In genomic region chr12:76266797-76267196, GRCh38 we compare ENCODE assay signal across 10 cellular contexts.
DNase-seq lines count a peak whose midpoint lies in the region; ATAC-seq, FAIRE-seq and TF ChIP-seq lines count a peak whose summit lies in the region.
"Had no signal": no experiment of that assay in that cellular context is flagged by ENCODE, and none has a peak within 500 bp of the region (broad histone marks: within the 10 kb centered on the region; RNA-seq: fewer than 3 reads in every experiment).

No MANE protein-coding gene starts in this region.

- H3K27me3 ChIP-seq in SJSA1 (replicated peaks), result no peaks in the 10 kb centered on the region

- FAIRE-seq in H54 (lab: Jason Lieb, UNC), result peak; percentile 99

- TF ChIP-seq POLR2A in H54 (IDR thresholded peaks at IDR 0.05; ENCODE audit: low read depth, low read length), result no peak

- DNase-seq in H54 (ENCODE audit: insufficient read length, low spot score) (peak; percentile 33), SJSA1 (ENCODE audit: low read depth in 1 of 2, low spot score in 2 of 2) (peak; percentile 38 to 51), fibroblast of villous mesenchyme (ENCODE audit: low read depth) (peak; percentile 81), skeletal muscle cell (ENCODE audit: low read depth) (peak; percentile 89), medulla oblongata (ENCODE audit: extremely low spot score) (no peak)
- DNase-seq: activated CD8-positive, alpha-beta memory T cell treated with anti-CD3 and anti-CD28 coated beads, Interleukin-2, amount 50 U/mL, for 48 hours; nephron progenitor cell had no signal

- peaks cover under 1% of the 10 kb centered on the region; the same call in 1 of the 2 replicates for H3K9me3 ChIP-seq in SJSA1 (replicated peaks)

- no peaks in the 10 kb centered on the region; the same call in 1 of the 2 replicates for H3K36me3 ChIP-seq in SJSA1

- peaks cover 26% of the 10 kb centered on the region for H3K4me1 ChIP-seq in SJSA1 (replicated peaks)

- H3K4me3 ChIP-seq in SJSA1 (no peak overlapping the region), fibroblast of villous mesenchyme (ENCODE audit: low read depth, low read length) (no peak overlapping the region), skeletal muscle cell (ENCODE audit: low read depth, low read length) (no peak overlapping the region)

- ATAC-seq in HG02759 (IDR thresholded peaks at IDR 0.05; ENCODE audit: unreplicated experiment), result no peak
- ATAC-seq in HG03095 (IDR thresholded peaks at IDR 0.05; ENCODE audit: unreplicated experiment), result no peak
- ATAC-seq in GM21360 (IDR thresholded peaks at IDR 0.05; ENCODE audit: unreplicated experiment), result no peak

- no peak overlapping the region for H3K27ac ChIP-seq in SJSA1

- no peak for TF ChIP-seq CTCF in fibroblast of villous mesenchyme (IDR thresholded peaks at IDR 0.05; ENCODE audit: insufficient read depth, low read depth, low read length)
